8 cellular contexts compared by ENCODE assay signal in the genomic region with DNA sequence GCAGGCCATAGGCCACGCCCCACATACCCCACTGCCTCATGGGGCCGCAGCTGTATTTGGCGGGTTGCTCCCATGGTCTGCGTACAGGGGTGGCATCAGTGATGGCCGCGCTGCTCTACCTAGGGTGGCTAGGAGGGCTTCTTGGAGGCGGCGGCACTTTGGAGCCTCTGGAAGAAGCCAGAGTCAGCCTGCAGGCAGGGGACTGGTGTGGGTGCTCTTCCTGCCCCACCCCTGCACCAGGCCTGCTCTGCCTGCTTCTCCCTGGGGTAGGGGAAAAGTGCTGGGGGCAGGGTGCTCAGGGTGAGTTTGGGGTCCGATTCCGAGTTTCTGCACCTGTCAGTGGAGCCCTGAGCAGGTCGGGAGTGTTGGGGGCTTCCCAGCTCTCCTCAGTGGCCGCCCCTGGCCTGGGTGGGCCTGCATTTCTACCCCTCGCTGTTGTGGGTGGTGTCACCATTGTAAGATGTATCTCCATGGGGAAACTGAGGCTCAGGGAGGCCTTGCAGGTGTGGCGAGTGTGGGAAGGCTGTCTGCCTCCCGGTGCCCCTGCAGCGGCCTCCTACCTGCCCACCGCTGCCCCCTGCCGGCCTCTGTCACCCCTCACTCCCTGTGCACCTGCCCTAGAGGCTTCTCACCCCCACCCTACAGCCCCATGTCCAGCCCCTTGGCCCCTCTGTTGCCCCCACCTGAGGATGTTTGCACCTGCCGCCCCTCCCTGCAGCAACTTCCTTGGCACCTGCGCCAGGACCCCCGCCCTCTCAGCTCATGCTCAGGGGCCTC. TPM values are rescaled to one million over a fixed set of nuclear protein-coding genes. Genes with fewer than 3 reads are reported as not detected.
DNase-seq lines count a peak whose midpoint lies in the region; ATAC-seq and TF ChIP-seq lines count a peak whose summit lies in the region.

No MANE protein-coding gene starts in this region.

- no peak overlapping the region for H3K27ac ChIP-seq in H9 (ENCODE audit: insufficient read length, low read depth, low read length)

- no peaks in the 10 kb centered on the region for H4K20me1 ChIP-seq in H9 (ENCODE audit: control insufficient read depth, insufficient read depth, insufficient read length)

- H3K27me3 Mint-ChIP-seq in H9 (ENCODE audit: low read depth): no peaks in the 10 kb centered on the region; the same call in 1 of the 2 replicates

- H3K4me1 ChIP-seq in H9 (ENCODE audit: insufficient read depth, low read length): no peaks in the 10 kb centered on the region; the same call in 1 of the 2 replicates

- WGBS in H9 (ENCODE audit: extremely low coverage, insufficient read length, low lambda C conversion rate): no CpG with 5 or more reads among the region's 21 CpGs

- no peak overlapping the region for H2AFZ ChIP-seq in H9 (ENCODE audit: low read length)

- no peak overlapping the region for H3K56ac ChIP-seq in H9 (ENCODE audit: insufficient read length, low read depth, low read length)

- H3K23me2 ChIP-seq in H9 (ENCODE audit: insufficient read length, low read depth, low read length, poor library complexity, severe bottlenecking): peaks cover 10% of the 10 kb centered on the region

- no peak overlapping the region for H2BK15ac ChIP-seq in H9 (ENCODE audit: low read depth, low read length)

- H2BK12ac ChIP-seq in H9 (ENCODE audit: insufficient read length, low read depth, low read length): no peak overlapping the region

- no peak overlapping the region for H3K4me2 ChIP-seq in H9 (ENCODE audit: insufficient read depth, insufficient read length, low read length)

- H2BK5ac ChIP-seq in H9 (ENCODE audit: insufficient read length, low read length): no peak overlapping the region

- H2BK20ac ChIP-seq in H9 (ENCODE audit: low read depth, low read length, poor library complexity, severe bottlenecking): no peak overlapping the region

- ATAC-seq in HG03457 (IDR thresholded peaks at IDR 0.05; ENCODE audit: unreplicated experiment) (no peak), HG03432 (IDR thresholded peaks at IDR 0.05; ENCODE audit: unreplicated experiment) (no peak)

- H3K27me3 ChIP-seq in H9 (ENCODE audit: insufficient read depth, low read length): no peaks in the 10 kb centered on the region

- no peak overlapping the region for H2BK120ac ChIP-seq in H9 (ENCODE audit: low read depth, low read length, poor library complexity, severe bottlenecking)

- no peak overlapping the region for H2AK5ac ChIP-seq in H9 (ENCODE audit: insufficient read length, low read length)

- no peak overlapping the region for H3K27ac Mint-ChIP-seq in H9

- H4K8ac ChIP-seq in H9 (replicated peaks; ENCODE audit: insufficient read length, low read depth, low read length): no peak overlapping the region

- no peaks in the 10 kb centered on the region for H3K79me1 ChIP-seq in H9 (ENCODE audit: insufficient read depth, low read depth, low read length, poor library complexity, severe bottlenecking)

- peaks cover 10 to 27% of the 10 kb centered on the region in 2 experiments for H3K4me1 Mint-ChIP-seq in H9

- H3K4me3 Mint-ChIP-seq in H9: no peak overlapping the region

- no peak overlapping the region for H3K9ac ChIP-seq in H9 (ENCODE audit: extremely low read depth, insufficient read length, low read length)

- no peak overlapping the region for H3T11ph ChIP-seq in H9 (ENCODE audit: low read length)

- no peak overlapping the region for H4K5ac ChIP-seq in H9 (ENCODE audit: insufficient read length, low read depth, low read length)

- H4K91ac ChIP-seq in H9 (ENCODE audit: insufficient read length, low read depth, low read length): no peak overlapping the region

- H3K9me3 ChIP-seq in H9 (ENCODE audit: control insufficient read depth, low read depth, low read length): no peaks in the 10 kb centered on the region

- H3K4me3 ChIP-seq in epithelial cell of esophagus (ENCODE audit: low read length): no peak overlapping the region

- peak; percentile 67 for TF ChIP-seq CTCF in H9 (conservative IDR thresholded peaks at IDR 0.05)
- TF ChIP-seq CTCF in epithelial cell of esophagus (IDR thresholded peaks at IDR 0.05; ENCODE audit: insufficient read depth, low read depth, low read length, missing control alignments): peak; percentile 24

- H3K36me3 Mint-ChIP-seq in H9 (ENCODE audit: insufficient read depth in 1 of 3, low read depth in 3 of 3): peaks cover 0 to 1% (median 0%) of the 10 kb centered on the region in 3 experiments; a peak in 1 of 7 replicates

- DNase-seq in H9: peak; percentile 61
- peak; percentile 52 for DNase-seq in activated CD4-positive, CD25-positive, alpha-beta regulatory T cell treated with anti-CD3 and anti-CD28 coated beads, Interleukin-2, amount 50 U/mL, for 72 hours
- no peak for DNase-seq in epithelial cell of esophagus (ENCODE audit: low read depth)
- DNase-seq in stimulated activated CD4-positive, alpha-beta T cell treated with anti-CD3 and anti-CD28 coated beads, Interleukin-4, amount 100 ng/mL, for 1 hour: peak; percentile 60
- DNase-seq in amniotic stem cell (lab: John Stamatoyannopoulos, UW): no peak
- DNase-seq in A172 (ENCODE audit: low spot score): no peak

- no peak overlapping the region for H3K4ac ChIP-seq in H9 (ENCODE audit: low read depth, low read length)

- no peak overlapping the region for H3K18ac ChIP-seq in H9 (ENCODE audit: insufficient read length, low read depth, low read length)

- H3K14ac ChIP-seq in H9 (ENCODE audit: insufficient read depth, low read length): no peak overlapping the region

- peaks cover 5% of the 10 kb centered on the region; the same call in 1 of the 2 replicates for H3K79me2 ChIP-seq in H9 (ENCODE audit: insufficient read depth, low read length)

- no peaks in the 10 kb centered on the region; a peak in 2 of 5 replicates for H3K9me3 Mint-ChIP-seq in H9

- no peak overlapping the region for H3K23ac ChIP-seq in H9 (ENCODE audit: insufficient read length, low read depth, low read length)

RNA-seq across cellular contexts. Expression of a gene that starts 5.5 kb away (rescaled TPM):
- 28.5 and 28.8 TPM in 2 replicates for total RNA-seq in H9 (2021)
- total RNA-seq in A172 (2014; rRNA removed; shearing (Covaris generic)): 9.8 and 11.2 TPM in 2 replicates

RNA-seq across cellular contexts. Expression of a gene that starts 54.1 kb away (rescaled TPM):
- total RNA-seq in H9 (2021): not detected in 2 replicates
- total RNA-seq in A172 (2014; rRNA removed; shearing (Covaris generic)): not detected in 2 replicates

Comparison
In these comparisons a context has a peak if more than half of its experiments do, and no peak if none do; other contexts are left out.
1. DNase-seq: peak in H9 (single experiment), activated CD4-positive, CD25-positive, alpha-beta regulatory T cell treated with anti-CD3 and anti-CD28 coated beads, Interleukin-2, amount 50 U/mL, for 72 hours (single experiment) and stimulated activated CD4-positive, alpha-beta T cell treated with anti-CD3 and anti-CD28 coated beads, Interleukin-4, amount 100 ng/mL, for 1 hour (single experiment); none in epithelial cell of esophagus (single experiment), amniotic stem cell (single experiment) and A172 (single experiment).